In genomic region chr9:29214162-29214520, GRCh38 we compare ENCODE assay signal across 8 cellular contexts. TPM values are rescaled to one million over a fixed set of nuclear protein-coding genes. Genes with fewer than 3 reads are reported as not detected.
DNase-seq lines count a peak whose midpoint lies in the region; ATAC-seq and TF ChIP-seq lines count a peak whose summit lies in the region.
"Had no signal": no experiment of that assay in that cellular context is flagged by ENCODE, and none has a peak within 500 bp of the region (broad histone marks: within the 10 kb centered on the region; RNA-seq: fewer than 3 reads in every experiment).

No MANE protein-coding gene starts in this region.

- peak overlapping the region; percentile 80 for H2AFZ ChIP-seq in smooth muscle cell (ENCODE audit: low read depth)

- H3K27me3 ChIP-seq in Panc1 (ENCODE audit: control insufficient read depth, insufficient read depth, low read length) (peaks cover 34% of the 10 kb centered on the region), iPS DF 6.9 (ENCODE audit: control insufficient read depth, insufficient read depth, low read length) (peaks cover 4% of the 10 kb centered on the region; the same call in 1 of the 2 replicates), smooth muscle cell (ENCODE audit: low read depth) (no peaks in the 10 kb centered on the region)

- H3K36me3 ChIP-seq in Panc1 (ENCODE audit: control insufficient read depth, insufficient read depth, low read length): no peaks in the 10 kb centered on the region
- H3K36me3 ChIP-seq in iPS DF 6.9 (ENCODE audit: control insufficient read depth, insufficient read depth, low read length): no peaks in the 10 kb centered on the region
- H3K36me3 ChIP-seq in smooth muscle cell (ENCODE audit: low read depth): no peaks in the 10 kb centered on the region

- ATAC-seq in Panc1: peak; percentile 76
- no peak for ATAC-seq in GM19463 (IDR thresholded peaks at IDR 0.05; ENCODE audit: unreplicated experiment)

- peak overlapping the region; percentile 43 to 45 for H3K4me3 ChIP-seq in Panc1 (ENCODE audit: low read depth in 2 of 2, low read length in 2 of 2)
- peak overlapping the region; percentile 61; the same call in 1 of the 2 replicates for H3K4me3 ChIP-seq in iPS DF 6.9 (ENCODE audit: low read length)
- peak overlapping the region; percentile 88 for H3K4me3 ChIP-seq in smooth muscle cell

- TF ChIP-seq CTCF in Panc1 (IDR thresholded peaks at IDR 0.05): no peak
- TF ChIP-seq CTCF in smooth muscle cell (IDR thresholded peaks at IDR 0.05; ENCODE audit: borderline replicate concordance, insufficient read depth, poor library complexity, severe bottlenecking): no peak

- intact Hi-C loops in Panc1 (cut with micrococcal nuclease; ENCODE audit: unreplicated experiment): no loop called here

- in situ Hi-C loops in Panc1 (cut with HindIII; ENCODE audit: low pct_unique_long_range_greater_than_20kb, low sequenced_read_pairs): no loop called here

- BruUV-seq in Panc1 (replicated peaks; lab: Mats Ljungman, UMichigan): no TSS peak

- H3K9me3 ChIP-seq in Panc1 (ENCODE audit: control insufficient read depth, insufficient read depth, low read depth, low read length) (no peaks in the 10 kb centered on the region), iPS DF 6.9 (ENCODE audit: control insufficient read depth, insufficient read depth, low read length) (no peaks in the 10 kb centered on the region), smooth muscle cell (replicated peaks; ENCODE audit: low read depth) (no peaks in the 10 kb centered on the region)

- H4K20me1 ChIP-seq in smooth muscle cell (ENCODE audit: low read depth): no peaks in the 10 kb centered on the region

- H3K79me2 ChIP-seq in smooth muscle cell (ENCODE audit: low read depth): peaks cover 50% of the 10 kb centered on the region

- CTCF ChIA-PET in Panc1 (lab: Charles Lee): no interaction called here

- H3K4me1 ChIP-seq in Panc1 (ENCODE audit: control insufficient read depth, insufficient read depth, low read length) (peaks cover 14% of the 10 kb centered on the region), iPS DF 6.9 (ENCODE audit: control insufficient read depth, insufficient read depth, low read length) (no peaks in the 10 kb centered on the region), smooth muscle cell (ENCODE audit: low read depth) (peaks cover 3% of the 10 kb centered on the region)

- H3K27ac ChIP-seq in Panc1 (ENCODE audit: low read length) (no peak overlapping the region), iPS DF 6.9 (ENCODE audit: low read length) (no peak overlapping the region), smooth muscle cell (ENCODE audit: low read depth) (no peak overlapping the region)

- peak overlapping the region; percentile 97 for H3K4me2 ChIP-seq in smooth muscle cell

- DNase-seq in NCI-H1092 treated with DMSO at 0.1 percent for 48 hours (lab: John Stamatoyannopoulos, UW): peak; percentile 81
- DNase-seq in Panc1 (ENCODE audit: low read depth, low spot score): no peak
- DNase-seq in iPS DF 6.9 (ENCODE audit: low read depth, low spot score): peak; percentile 76
- DNase-seq in smooth muscle cell (lab: John Stamatoyannopoulos, UW; ENCODE audit: unreplicated experiment): no peak
- no peak for DNase-seq in NOMO-1 treated with dmso at 0.1 percent for 144 hours (lab: John Stamatoyannopoulos, UW; ENCODE audit: unreplicated experiment)
- DNase-seq in stimulated activated CD4-positive, alpha-beta T cell treated with anti-CD3 and anti-CD28 coated beads, Interleukin-15, amount 100 ng/mL, for 24 hours: no peak

- H3K9ac ChIP-seq in smooth muscle cell (ENCODE audit: low read depth): no peak overlapping the region

- POLR2A ChIA-PET in Panc1 (lab: Charles Lee): no interaction called here

- H3F3A ChIP-seq in smooth muscle cell (ENCODE audit: low read depth): no peaks in the 10 kb centered on the region

- no CpG with 5 or more reads among the region's 14 CpGs for WGBS in iPS DF 6.9 (ENCODE audit: insufficient coverage, insufficient read length)
- under 1% methylated on average over 14 of the region's 14 CpGs for WGBS in smooth muscle cell (ENCODE audit: low lambda C conversion rate)

RNA-seq across cellular contexts. Expression of gene LINGO2, which starts 0.7 kb away (rescaled TPM):
- not detected for total RNA-seq in Panc1 (2021; ENCODE audit: unreplicated experiment)
- polyA plus RNA-seq in Panc1 (2012; ENCODE audit: insufficient read length): not detected
- total RNA-seq in smooth muscle cell: 11.2 and 15.9 TPM in 2 replicates
- polyA plus RNA-seq in smooth muscle cell: 7.6 and 9.6 TPM in 2 replicates
- total RNA-seq: cardiac septum had no signal

Comparison
In these comparisons a context has a peak if more than half of its experiments do, and no peak if none do; other contexts are left out.
1. DNase-seq: peak in NCI-H1092 treated with DMSO at 0.1 percent for 48 hours (single experiment) and iPS DF 6.9 (single experiment); none in Panc1 (single experiment), smooth muscle cell (single experiment), NOMO-1 treated with dmso at 0.1 percent for 144 hours (single experiment) and stimulated activated CD4-positive, alpha-beta T cell treated with anti-CD3 and anti-CD28 coated beads, Interleukin-15, amount 100 ng/mL, for 24 hours (single experiment).
2. RNA of gene LINGO2, which starts 0.7 kb away (total RNA-seq): 11.2 to 15.9 TPM in smooth muscle cell; not detected in Panc1 (single experiment); every median in the first group is over 10 times any median in the second.
3. Peak in every context shown above with its lines, with median percentiles within 50 percentile points of each other: H3K4me3 ChIP-seq.